Comparison of ENCODE assay signal across 22 cellular contexts in genomic region chr1:29577512-29577911, GRCh38.
A peak's percentile ranks its signal among the peaks of the same experiment; 100 is the strongest.
DNase-seq lines count a peak whose midpoint lies in the region; ATAC-seq and TF ChIP-seq lines count a peak whose summit lies in the region.
"Had no signal": no experiment of that assay in that cellular context is flagged by ENCODE, and none has a peak within 500 bp of the region (broad histone marks: within the 10 kb centered on the region; RNA-seq: fewer than 3 reads in every experiment).

No MANE protein-coding gene starts in this region.

- no peak overlapping the region for H2BK5ac ChIP-seq in neuronal stem cell (ENCODE audit: low read length)

- H3K9ac ChIP-seq in neuronal stem cell (ENCODE audit: low read depth, low read length, poor library complexity): no peak overlapping the region
- H3K9ac ChIP-seq: BLaER1 had no signal

- no peak for ATAC-seq in HG02588 (IDR thresholded peaks at IDR 0.05; ENCODE audit: unreplicated experiment)
- no peak for ATAC-seq in GM18868 (IDR thresholded peaks at IDR 0.05; ENCODE audit: unreplicated experiment)
- no peak for ATAC-seq in GM21367 (IDR thresholded peaks at IDR 0.05; ENCODE audit: unreplicated experiment)
- ATAC-seq: GM12878 had no signal

- no peak overlapping the region for H4K91ac ChIP-seq in neuronal stem cell (ENCODE audit: low read depth, low read length, poor library complexity)

- H3K18ac ChIP-seq in neuronal stem cell (ENCODE audit: low read length): peak overlapping the region; percentile 55

- no peak overlapping the region for H3K4me2 ChIP-seq in neuronal stem cell (ENCODE audit: insufficient read depth, low read length, poor library complexity, severe bottlenecking)
- H3K4me2 ChIP-seq: BLaER1 had no signal

- H3K14ac ChIP-seq in neuronal stem cell (ENCODE audit: low read length): no peak overlapping the region

- no peak overlapping the region for H4K8ac ChIP-seq in neuronal stem cell (ENCODE audit: low read depth, low read length)

- no peak overlapping the region for H3K4ac ChIP-seq in neuronal stem cell (ENCODE audit: low read length)

- no peak overlapping the region for H2AFZ ChIP-seq in neuronal stem cell (ENCODE audit: low read length)

- H3K27ac ChIP-seq in WERI-Rb-1 (no peak overlapping the region), neuronal stem cell (replicated peaks; ENCODE audit: low read length) (no peak overlapping the region)
- H3K27ac ChIP-seq: 22Rv1, BLaER1 had no signal

- H2BK15ac ChIP-seq in neuronal stem cell (ENCODE audit: low read length): no peak overlapping the region

- H3K27me3 ChIP-seq in WERI-Rb-1 (ENCODE audit: insufficient read depth, low read depth, severe bottlenecking) (no peaks in the 10 kb centered on the region), neuronal stem cell (ENCODE audit: control insufficient read depth in 3 of 3, insufficient read depth in 3 of 3, low read depth in 1 of 3, low read length in 3 of 3) (no peaks in the 10 kb centered on the region)
- H3K27me3 ChIP-seq: BLaER1 had no signal

- no CpG with 5 or more reads among the region's 9 CpGs for WGBS in neuronal stem cell (ENCODE audit: extremely low coverage in 2 of 2, insufficient read length in 2 of 2, insufficient replicate concordance in 1 of 2), 2 donors

- H2BK120ac ChIP-seq in neuronal stem cell (ENCODE audit: low read depth, low read length): no peak overlapping the region

- H2AK5ac ChIP-seq in neuronal stem cell (ENCODE audit: low read depth, low read length): no peak overlapping the region

- peak; percentile 27; the same call in 1 of the 2 replicates for TF ChIP-seq CTCF in WERI-Rb-1 (IDR thresholded peaks at IDR 0.05; ENCODE audit: low read depth, low read length)

- no peaks in the 10 kb centered on the region for H3K79me1 ChIP-seq in neuronal stem cell (ENCODE audit: low read depth, low read length)

- H3K36me3 ChIP-seq in WERI-Rb-1 (no peaks in the 10 kb centered on the region), neuronal stem cell (replicated peaks in 1 of 2; ENCODE audit: control insufficient read depth in 2 of 2, insufficient read depth in 2 of 2, low read length in 2 of 2) (no peaks in the 10 kb centered on the region)
- H3K36me3 ChIP-seq: BLaER1, HAP-1 had no signal

- no peak overlapping the region for H3K23ac ChIP-seq in neuronal stem cell (ENCODE audit: low read depth, low read length, poor library complexity)

- H3K4me1 ChIP-seq in neuronal stem cell (ENCODE audit: control insufficient read depth in 2 of 2, insufficient read depth in 1 of 2, low read depth in 1 of 2, low read length in 2 of 2): peaks cover 0 to 4% of the 10 kb centered on the region in 2 donors
- H3K4me1 ChIP-seq: BLaER1, HAP-1 had no signal

- no peak overlapping the region for H2BK12ac ChIP-seq in neuronal stem cell (ENCODE audit: low read length)

- no peak overlapping the region for H3K4me3 ChIP-seq in WERI-Rb-1 (ENCODE audit: low read depth, low read length)
- H3K4me3 ChIP-seq in neuronal stem cell (ENCODE audit: low read length in 2 of 2): no peak overlapping the region
- H3K4me3 ChIP-seq: BLaER1, GM12878, HAP-1 had no signal

- DNase-seq in NCI-H82 (lab: John Stamatoyannopoulos, UW) (peak; percentile 18), NCI-H82 treated with DMSO at 0.1 percent for 48 hours (lab: John Stamatoyannopoulos, UW; ENCODE audit: unreplicated experiment) (no peak), WERI-Rb-1 (peak; percentile 21), iPS-NIHi7 (ENCODE audit: extremely low spot score) (peak; percentile 56), neuronal stem cell (ENCODE audit: low spot score) (no peak)
- DNase-seq: ACHN; CD4-positive, alpha-beta T cell; COR-L47; DMS79; Kasumi-1; NCI-H1694; NCI-H2081; NCI-H2171; NCI-H524 treated with DMSO at 0.1 percent for 48 hours; Right ventricle myocardium superior had no signal

- no peaks in the 10 kb centered on the region for H3K9me3 ChIP-seq in WERI-Rb-1 (ENCODE audit: severe bottlenecking)
- no peaks in the 10 kb centered on the region for H3K9me3 ChIP-seq in neuronal stem cell (replicated peaks in 1 of 2; ENCODE audit: control insufficient read depth in 2 of 2, insufficient read depth in 1 of 2, low read depth in 1 of 2, low read length in 2 of 2)
- H3K9me3 ChIP-seq: BLaER1, HAP-1 had no signal

Comparison
In these comparisons a context has a peak if more than half of its experiments do, and no peak if none do; other contexts are left out.
1. DNase-seq: peak in NCI-H82 (single experiment), WERI-Rb-1 (single experiment) and iPS-NIHi7 (single experiment); none in NCI-H82 treated with DMSO at 0.1 percent for 48 hours (single experiment) and neuronal stem cell (single experiment).